ENCODE assay signal across 23 cellular contexts in genomic region chr10:126061526-126061925, GRCh38.
DNase-seq lines count a peak whose midpoint lies in the region; ATAC-seq and TF ChIP-seq lines count a peak whose summit lies in the region.
"Had no signal": no experiment of that assay in that cellular context is flagged by ENCODE, and none has a peak within 500 bp of the region (broad histone marks: within the 10 kb centered on the region; RNA-seq: fewer than 3 reads in every experiment).

No MANE protein-coding gene starts in this region.

- no peaks in the 10 kb centered on the region for H4K20me1 ChIP-seq in GM23248 (ENCODE audit: insufficient read depth)

- no peaks in the 10 kb centered on the region for H3K79me2 ChIP-seq in GM23248 (ENCODE audit: insufficient read depth)

- H2BK15ac ChIP-seq in neuronal stem cell (ENCODE audit: low read length) = no peak overlapping the region

- H2BK12ac ChIP-seq in neuronal stem cell (ENCODE audit: low read length) = no peak overlapping the region

- in situ Hi-C loops in GM23248 (cut with MboI) = no loop called here

- no peak overlapping the region for H3K27ac Mint-ChIP-seq in endothelial cell (ENCODE audit: unreplicated experiment)
- H3K27ac Mint-ChIP-seq: activated CD4-positive, alpha-beta T cell treated with anti-CD3 and anti-CD28 coated beads, Interleukin-2, amount 10 ng/mL, durations not matched to agents 7 days and 5 days; activated naive CD4-positive, alpha-beta T cell treated with anti-CD3 and anti-CD28 coated beads for 36 hours; activated T-cell treated with anti-CD3 and anti-CD28 coated beads, Interleukin-2, amount 50 U/mL, for 72 hours; mesothelial cell of epicardium; natural killer cell treated with Interleukin-12 subunit alpha and Interleukin-12 subunit beta and Interleukin-15 and Interleukin-18, amount 100 ng/mL, for 72 hours had no signal

- H2AFZ ChIP-seq in GM23248 (no peak overlapping the region), neuronal stem cell (ENCODE audit: low read length) (no peak overlapping the region)

- no peak for TF ChIP-seq EP300 in suprapubic skin (IDR thresholded peaks at IDR 0.05)

- H3K36me3 ChIP-seq in GM23248 (ENCODE audit: low read depth) (no peaks in the 10 kb centered on the region), SJSA1 (no peaks in the 10 kb centered on the region), neuronal stem cell (replicated peaks in 1 of 2; ENCODE audit: control insufficient read depth in 2 of 2, insufficient read depth in 2 of 2, low read length in 2 of 2) (no peaks in the 10 kb centered on the region), suprapubic skin (no peaks in the 10 kb centered on the region)
- H3K36me3 ChIP-seq: heart left ventricle, WERI-Rb-1 had no signal

- no peaks in the 10 kb centered on the region for H3K36me3 Mint-ChIP-seq in endothelial cell (ENCODE audit: low read depth, unreplicated experiment)
- H3K36me3 Mint-ChIP-seq: mesothelial cell of epicardium; natural killer cell treated with Interleukin-12 subunit alpha and Interleukin-12 subunit beta and Interleukin-15 and Interleukin-18, amount 100 ng/mL, for 72 hours had no signal

- H3K9me3 ChIP-seq in GM23248 (ENCODE audit: low read depth) = no peaks in the 10 kb centered on the region
- H3K9me3 ChIP-seq in SJSA1 (replicated peaks) = no peaks in the 10 kb centered on the region
- H3K9me3 ChIP-seq in neuronal stem cell (replicated peaks in 1 of 2; ENCODE audit: control insufficient read depth in 2 of 2, insufficient read depth in 1 of 2, low read depth in 1 of 2, low read length in 2 of 2) = peaks cover 0 to 8% of the 10 kb centered on the region in 2 donors
- no peaks in the 10 kb centered on the region for H3K9me3 ChIP-seq in suprapubic skin

- no peak overlapping the region for H4K91ac ChIP-seq in neuronal stem cell (ENCODE audit: low read depth, low read length, poor library complexity)

- H3K23ac ChIP-seq in neuronal stem cell (ENCODE audit: low read depth, low read length, poor library complexity) = no peak overlapping the region

- no peaks in the 10 kb centered on the region for H3K27me3 ChIP-seq in GM23248 (replicated peaks; ENCODE audit: insufficient read depth)
- H3K27me3 ChIP-seq in SJSA1 (replicated peaks) = no peaks in the 10 kb centered on the region
- no peaks in the 10 kb centered on the region for H3K27me3 ChIP-seq in foreskin keratinocyte
- H3K27me3 ChIP-seq in neuronal stem cell (ENCODE audit: control insufficient read depth in 3 of 3, insufficient read depth in 3 of 3, low read depth in 1 of 3, low read length in 3 of 3) = no peaks in the 10 kb centered on the region
- H3K27me3 ChIP-seq in suprapubic skin = peaks cover 7% of the 10 kb centered on the region

- H3K14ac ChIP-seq in neuronal stem cell (ENCODE audit: low read length) = no peak overlapping the region

- H3K4me1 ChIP-seq in GM23248 (ENCODE audit: insufficient read depth) = peaks cover 61% of the 10 kb centered on the region
- peaks cover 57% of the 10 kb centered on the region for H3K4me1 ChIP-seq in SJSA1 (replicated peaks)
- peaks cover 42% of the 10 kb centered on the region for H3K4me1 ChIP-seq in foreskin keratinocyte
- peaks cover 7 to 42% of the 10 kb centered on the region in 2 donors for H3K4me1 ChIP-seq in neuronal stem cell (ENCODE audit: control insufficient read depth in 2 of 2, insufficient read depth in 1 of 2, low read depth in 1 of 2, low read length in 2 of 2)
- H3K4me1 ChIP-seq in suprapubic skin = peaks cover 23% of the 10 kb centered on the region

- no peaks in the 10 kb centered on the region for H3K9me3 Mint-ChIP-seq in endothelial cell (ENCODE audit: unreplicated experiment)
- H3K9me3 Mint-ChIP-seq: activated CD4-positive, alpha-beta T cell treated with anti-CD3 and anti-CD28 coated beads, Interleukin-2, amount 10 ng/mL, durations not matched to agents 7 days and 5 days; activated naive CD4-positive, alpha-beta T cell treated with anti-CD3 and anti-CD28 coated beads for 36 hours; activated T-cell treated with anti-CD3 and anti-CD28 coated beads, Interleukin-2, amount 50 U/mL, for 72 hours; natural killer cell treated with Interleukin-12 subunit alpha and Interleukin-12 subunit beta and Interleukin-15 and Interleukin-18, amount 100 ng/mL, for 72 hours had no signal

- H2BK5ac ChIP-seq in neuronal stem cell (ENCODE audit: low read length) = no peak overlapping the region

- H3K9me2 ChIP-seq in GM23248 (ENCODE audit: insufficient read depth) = no peaks in the 10 kb centered on the region

- no peak for ATAC-seq in foreskin keratinocyte
- ATAC-seq: activated T-cell treated with anti-CD3 and anti-CD28 coated beads, Interleukin-2, amount 50 U/mL, for 72 hours; left colon had no signal

- peaks cover 63% of the 10 kb centered on the region for H3F3A ChIP-seq in GM23248 (ENCODE audit: insufficient read depth)

- no peak overlapping the region for H3K4me3 ChIP-seq in GM23248
- no peak overlapping the region for H3K4me3 ChIP-seq in SJSA1
- no peak overlapping the region for H3K4me3 ChIP-seq in skin epidermis
- H3K4me3 ChIP-seq in neuronal stem cell (ENCODE audit: low read length in 2 of 2) = no peak overlapping the region
- H3K4me3 ChIP-seq in suprapubic skin = no peak overlapping the region
- H3K4me3 ChIP-seq: heart left ventricle had no signal

- no peak overlapping the region for H3K4ac ChIP-seq in neuronal stem cell (ENCODE audit: low read length)

- H3K4me1 Mint-ChIP-seq in endothelial cell (ENCODE audit: unreplicated experiment) = peaks cover 14% of the 10 kb centered on the region
- H3K4me1 Mint-ChIP-seq: activated CD4-positive, alpha-beta T cell treated with anti-CD3 and anti-CD28 coated beads, Interleukin-2, amount 10 ng/mL, durations not matched to agents 7 days and 5 days had no signal

- no peak overlapping the region for H2BK120ac ChIP-seq in neuronal stem cell (ENCODE audit: low read depth, low read length)

- no peak for DNase-seq in GM23248
- no peak for DNase-seq in SJSA1 (ENCODE audit: low read depth in 1 of 2, low spot score in 2 of 2)
- no peak for DNase-seq in foreskin keratinocyte
- no peak for DNase-seq in endothelial cell (ENCODE audit: low spot score)
- DNase-seq in neuronal stem cell (ENCODE audit: low spot score) = no peak
- DNase-seq in suprapubic skin (ENCODE audit: low spot score in 2 of 2) = no peak
- DNase-seq: activated CD4-positive, alpha-beta T cell treated with anti-CD3 and anti-CD28 coated beads, Interleukin-2, amount 10 ng/mL, durations not matched to agents 7 days and 5 days; activated naive CD4-positive, alpha-beta T cell treated with anti-CD3 and anti-CD28 coated beads for 36 hours; activated T-cell treated with anti-CD3 and anti-CD28 coated beads, Interleukin-2, amount 50 U/mL, for 72 hours; cortex of kidney; heart left ventricle; left colon; NCI-H1048; NCI-H1694 treated with DMSO at 0.1 percent for 48 hours; NCI-H526 treated with DMSO at 0.1 percent for 48 hours; posterior cingulate gyrus; RPMI8226; small intestine; stimulated activated CD4-positive, alpha-beta T cell treated with anti-CD3 and anti-CD28 coated beads, Interleukin-2, amount 100 ng/mL, for 24 hours; WERI-Rb-1 had no signal

- peaks cover 6% of the 10 kb centered on the region for H3K27me3 Mint-ChIP-seq in endothelial cell (ENCODE audit: unreplicated experiment)

- 68 to 71% methylated on average over 3 of the region's 3 CpGs for WGBS in GM23248 (ENCODE audit: low coverage in 1 of 2, low lambda C conversion rate in 2 of 2, missing lambda C conversion rate in 2 of 2), 2 experiments
- WGBS in neuronal stem cell (ENCODE audit: extremely low coverage in 2 of 2, insufficient read length in 2 of 2, insufficient replicate concordance in 1 of 2), 2 donors = no CpG with 5 or more reads among the region's 3 CpGs
- WGBS in suprapubic skin = 74% methylated on average over 3 of the region's 3 CpGs

- H2AK5ac ChIP-seq in neuronal stem cell (ENCODE audit: low read depth, low read length) = no peak overlapping the region

- H3K27ac ChIP-seq in GM23248 = peak overlapping the region; percentile 98
- peak overlapping the region; percentile 82 for H3K27ac ChIP-seq in SJSA1
- peak overlapping the region; percentile 89 for H3K27ac ChIP-seq in foreskin keratinocyte
- peak overlapping the region in 16 of 21 experiments; percentile 25 to 85 (median 71) for H3K27ac ChIP-seq in skin epidermis
- H3K27ac ChIP-seq in neuronal stem cell (replicated peaks; ENCODE audit: low read length) = no peak overlapping the region
- H3K27ac ChIP-seq in suprapubic skin = no peak overlapping the region
- H3K27ac ChIP-seq: WERI-Rb-1 had no signal

- H3K9ac ChIP-seq in GM23248 (peak overlapping the region; percentile 62), neuronal stem cell (ENCODE audit: low read depth, low read length, poor library complexity) (no peak overlapping the region)

- no peaks in the 10 kb centered on the region for H3K79me1 ChIP-seq in neuronal stem cell (ENCODE audit: low read depth, low read length)

- H3K4me2 ChIP-seq in GM23248 (ENCODE audit: unreplicated experiment) (peak overlapping the region; percentile 52), neuronal stem cell (ENCODE audit: insufficient read depth, low read length, poor library complexity, severe bottlenecking) (no peak overlapping the region)

- TF ChIP-seq CTCF in foreskin keratinocyte (conservative IDR thresholded peaks at IDR 0.05) (no peak), endothelial cell (IDR thresholded peaks at IDR 0.05; ENCODE audit: unreplicated experiment) (no peak), suprapubic skin (IDR thresholded peaks at IDR 0.05) (no peak)

- TF ChIP-seq POLR2A in suprapubic skin (IDR thresholded peaks at IDR 0.05) = no peak

- no peak overlapping the region for H3K18ac ChIP-seq in neuronal stem cell (ENCODE audit: low read length)

- no peak overlapping the region for H4K8ac ChIP-seq in neuronal stem cell (ENCODE audit: low read depth, low read length)

- no peak overlapping the region for H3K4me3 Mint-ChIP-seq in endothelial cell (ENCODE audit: unreplicated experiment)
- H3K4me3 Mint-ChIP-seq: activated CD4-positive, alpha-beta T cell treated with anti-CD3 and anti-CD28 coated beads, Interleukin-2, amount 10 ng/mL, durations not matched to agents 7 days and 5 days; activated naive CD4-positive, alpha-beta T cell treated with anti-CD3 and anti-CD28 coated beads for 36 hours; activated T-cell treated with anti-CD3 and anti-CD28 coated beads, Interleukin-2, amount 50 U/mL, for 72 hours; mesothelial cell of epicardium; natural killer cell treated with Interleukin-12 subunit alpha and Interleukin-12 subunit beta and Interleukin-15 and Interleukin-18, amount 100 ng/mL, for 72 hours had no signal

Comparison
In these comparisons a context has a peak if more than half of its experiments do, and no peak if none do; other contexts are left out.
1. H3K27ac ChIP-seq: peak in GM23248 (single experiment), SJSA1 (single experiment), foreskin keratinocyte (single experiment) and skin epidermis (16 of 21); none in neuronal stem cell (single experiment) and suprapubic skin (single experiment).